ENCODE assay signal across 31 cellular contexts in the genomic region with DNA sequence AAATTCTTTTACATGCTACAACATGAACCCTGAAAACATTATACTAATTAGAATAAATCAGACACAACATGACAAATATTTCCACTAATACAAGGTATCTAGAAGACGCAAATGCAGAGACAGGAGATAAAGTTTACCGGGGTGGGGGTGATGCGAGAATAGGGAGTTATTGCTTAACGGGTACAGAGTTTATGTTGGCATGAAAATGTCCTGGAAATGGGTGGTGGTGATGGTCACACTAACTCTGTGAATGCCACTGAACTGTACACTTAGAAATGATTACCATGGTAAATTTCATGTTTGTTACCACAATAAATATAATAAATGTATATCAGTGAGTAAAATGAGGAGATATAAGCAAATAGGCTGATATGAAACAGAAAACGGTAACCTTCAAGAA.
"Had no signal": no experiment of that assay in that cellular context is flagged by ENCODE, and none has a peak within 500 bp of the region (broad histone marks: within the 10 kb centered on the region; RNA-seq: fewer than 3 reads in every experiment).

No MANE protein-coding gene starts in this region.

- H3K9me3 ChIP-seq: neutrophil, pancreas, psoas muscle, thoracic aorta, thyroid gland, upper lobe of left lung, vagina had no signal

- H3K27me3 Mint-ChIP-seq: progenitor cell of endocrine pancreas; stimulated activated memory B cell treated with anti-CD40 and anti-IgM and Interleukin-4, amounts not matched to agents 10 μg/mL and 1 μg/mL and 100 μg/mL, for 72 hours; stimulated activated naive CD8-positive, alpha-beta T cell treated with anti-CD3 and anti-CD28 coated beads, Interleukin-15, Interleukin-2, amounts not matched to agents 100 ng/mL and 50 ng/mL, for 24 hours had no signal

- H3K9me3 Mint-ChIP-seq: naive thymus-derived CD8-positive, alpha-beta T cell; natural killer cell treated with Interleukin-12 subunit alpha and Interleukin-12 subunit beta and Interleukin-15 and Interleukin-18, amount 100 ng/mL, for 72 hours; stimulated activated naive CD8-positive, alpha-beta T cell treated with anti-CD3 and anti-CD28 coated beads, Interleukin-15, Interleukin-2, amounts not matched to agents 100 ng/mL and 50 ng/mL, for 24 hours had no signal

- H3K36me3 ChIP-seq: neutrophil, pancreas, spleen, thoracic aorta, thyroid gland, upper lobe of left lung, vagina had no signal

- H3K27ac Mint-ChIP-seq: naive B cell; natural killer cell treated with Interleukin-12 subunit alpha and Interleukin-12 subunit beta and Interleukin-15 and Interleukin-18, amount 100 ng/mL, for 72 hours; stimulated activated memory B cell treated with anti-CD40 and anti-IgM and Interleukin-4, amounts not matched to agents 10 μg/mL and 1 μg/mL and 100 μg/mL, for 72 hours; stimulated activated naive CD8-positive, alpha-beta T cell treated with anti-CD3 and anti-CD28 coated beads, Interleukin-15, Interleukin-2, amounts not matched to agents 100 ng/mL and 50 ng/mL, for 24 hours had no signal

- H3K27ac ChIP-seq: neutrophil, pancreas, psoas muscle, spleen, stomach, thoracic aorta, thyroid gland, tibial nerve, upper lobe of left lung, vagina had no signal

- H3K4me1 ChIP-seq: pancreas, psoas muscle, spleen, stomach, thyroid gland, upper lobe of left lung, vagina had no signal

- H3K4me2 ChIP-seq: smooth muscle cell had no signal

- H3K4me3 Mint-ChIP-seq: naive B cell; naive thymus-derived CD8-positive, alpha-beta T cell; natural killer cell treated with Interleukin-12 subunit alpha and Interleukin-12 subunit beta and Interleukin-15 and Interleukin-18, amount 100 ng/mL, for 72 hours; neural crest cell; stimulated activated memory B cell treated with anti-CD40 and anti-IgM and Interleukin-4, amounts not matched to agents 10 μg/mL and 1 μg/mL and 100 μg/mL, for 72 hours; stimulated activated naive CD8-positive, alpha-beta T cell treated with anti-CD3 and anti-CD28 coated beads, Interleukin-15, Interleukin-2, amounts not matched to agents 100 ng/mL and 50 ng/mL, for 24 hours had no signal

- H3K36me3 Mint-ChIP-seq: naive B cell; natural killer cell treated with Interleukin-12 subunit alpha and Interleukin-12 subunit beta and Interleukin-15 and Interleukin-18, amount 100 ng/mL, for 72 hours; stimulated activated memory B cell treated with anti-CD40 and anti-IgM and Interleukin-4, amounts not matched to agents 10 μg/mL and 1 μg/mL and 100 μg/mL, for 72 hours had no signal

- H3K27me3 ChIP-seq: pancreas, spleen, stomach, thyroid gland, tibial nerve, upper lobe of left lung, vagina had no signal

- H3K4me3 ChIP-seq: pancreas, psoas muscle, skin epidermis, smooth muscle cell, spleen, stomach, thoracic aorta, thyroid gland, tibial nerve, upper lobe of left lung, vagina had no signal

- FAIRE-seq: pancreas, urothelium cell line had no signal

- DNase-seq: naive B cell; naive thymus-derived CD8-positive, alpha-beta T cell; nucleus accumbens; pancreas; posterior cingulate gyrus; psoas muscle; spleen; stimulated activated CD4-positive, alpha-beta T cell treated with anti-CD3 and anti-CD28 coated beads, Interleukin-12 subunit alpha, Interleukin-12 subunit beta, amount 100 ng/mL, for 4 hours; stimulated activated CD4-positive, alpha-beta T cell treated with anti-CD3 and anti-CD28 coated beads, Interleukin-1b, Interleukin-23, amount 100 ng/mL, for 48 hours; stimulated activated CD4-positive, alpha-beta T cell treated with anti-CD3 and anti-CD28 coated beads, Interleukin-4, amount 100 ng/mL, for 1 hour; stimulated activated CD4-positive, alpha-beta T cell treated with anti-CD3 and anti-CD28 coated beads, Interleukin-4, amount 100 ng/mL, for 4 hours; stimulated activated CD8-positive, alpha-beta memory T cell treated with anti-CD3 and anti-CD28 coated beads, Interleukin-4, amount 100 ng/mL, for 48 hours; stimulated activated naive CD4-positive, alpha-beta T cell; stomach; thyroid gland; trophoblast cell; upper lobe of left lung had no signal

- ATAC-seq: naive thymus-derived CD8-positive, alpha-beta T cell; natural killer cell treated with Interleukin-12 subunit alpha and Interleukin-12 subunit beta and Interleukin-15 and Interleukin-18, amount 100 ng/mL, for 72 hours; pancreas; psoas muscle; right cardiac atrium; sciatic nerve; stimulated activated memory B cell treated with anti-CD40 and anti-IgM and Interleukin-4, amounts not matched to agents 10 μg/mL and 1 μg/mL and 100 μg/mL, for 72 hours had no signal

- H3K4me1 Mint-ChIP-seq: naive B cell; neural crest cell; stimulated activated memory B cell treated with anti-CD40 and anti-IgM and Interleukin-4, amounts not matched to agents 10 μg/mL and 1 μg/mL and 100 μg/mL, for 72 hours had no signal
